ENCODE assay signal across 1 cellular context in genomic region chr10:75449320-75450061, GRCh38.
TF ChIP-seq lines count a peak whose summit lies in the region.

No MANE protein-coding gene starts in this region.

TF ChIP-seq in H1, 55 proteins besides CTCF, POLR2A, EP300 and RAD21:
- TF ChIP-seq, protein P1, sequence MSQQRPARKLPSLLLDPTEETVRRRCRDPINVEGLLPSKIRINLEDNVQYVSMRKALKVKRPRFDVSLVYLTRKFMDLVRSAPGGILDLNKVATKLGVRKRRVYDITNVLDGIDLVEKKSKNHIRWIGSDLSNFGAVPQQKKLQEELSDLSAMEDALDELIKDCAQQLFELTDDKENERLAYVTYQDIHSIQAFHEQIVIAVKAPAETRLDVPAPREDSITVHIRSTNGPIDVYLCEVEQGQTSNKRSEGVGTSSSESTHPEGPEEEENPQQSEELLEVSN (IDR thresholded peaks at IDR 0.05), result no peak
- TF ChIP-seq BRCA1 (IDR thresholded peaks at IDR 0.05; ENCODE audit: low read depth, low read length) (no peak), CHD7 (IDR thresholded peaks at IDR 0.05; ENCODE audit: insufficient replicate concordance, low read length) (no peak), GTF2F1 (IDR thresholded peaks at IDR 0.05; ENCODE audit: borderline replicate concordance, low read depth, low read length) (no peak), ZNF274 (IDR thresholded peaks at IDR 0.05; ENCODE audit: borderline replicate concordance, extremely low read depth, low read length) (no peak), PHF8 (conservative IDR thresholded peaks at IDR 0.05; ENCODE audit: low read depth, low read length) (no peak), NANOG (IDR thresholded peaks at IDR 0.05; ENCODE audit: insufficient read depth, low read depth, low read length, poor library complexity, severe bottlenecking) (no peak), SIX5 (IDR thresholded peaks at IDR 0.05; ENCODE audit: low read depth, low read length) (no peak)
TF ChIP-seq in H1: peak in this region for 0.
